Comparison of ENCODE assay signal across 1 cellular context in genomic region chr3:16589867-16590624, GRCh38.
TF ChIP-seq lines count a peak whose summit lies in the region.

No MANE protein-coding gene starts in this region.

TF ChIP-seq in GM12878, 131 proteins besides CTCF, POLR2A, EP300 and RAD21 (continued from another document and continues in another):
- no peak for TF ChIP-seq CEBPZ (IDR thresholded peaks at IDR 0.05; ENCODE audit: low read depth, low read length)
- TF ChIP-seq FOXM1 (IDR thresholded peaks at IDR 0.05; ENCODE audit: low read depth, low read length): peak; percentile 95
- peak; percentile 88 for TF ChIP-seq CREB1 (IDR thresholded peaks at IDR 0.05; ENCODE audit: low read depth)
- TF ChIP-seq SMAD5 (IDR thresholded peaks at IDR 0.05; ENCODE audit: low read depth): no peak
- no peak for TF ChIP-seq KAT2A (conservative IDR thresholded peaks at IDR 0.05; ENCODE audit: control insufficient read depth, low read depth, low read length)
- peak; percentile 54 for TF ChIP-seq BCL3 (IDR thresholded peaks at IDR 0.05; ENCODE audit: borderline replicate concordance, insufficient read depth, low read depth, low read length, poor library complexity, severe bottlenecking)
- TF ChIP-seq MEF2A (IDR thresholded peaks at IDR 0.05; ENCODE audit: insufficient read depth, low read depth, low read length): peak; percentile 78; the same call in 1 of the 2 replicates
- no peak for TF ChIP-seq NFXL1 (IDR thresholded peaks at IDR 0.05; ENCODE audit: borderline replicate concordance)
- TF ChIP-seq ASH2L (IDR thresholded peaks at IDR 0.05; ENCODE audit: borderline replicate concordance, low read depth): no peak
- no peak for TF ChIP-seq HCFC1 (IDR thresholded peaks at IDR 0.05; ENCODE audit: low read length)
- no peak for TF ChIP-seq KLF5 (IDR thresholded peaks at IDR 0.05; ENCODE audit: partially characterized antibody)
- no peak for TF ChIP-seq HDGF (IDR thresholded peaks at IDR 0.05)
- no peak for TF ChIP-seq ZNF592 (IDR thresholded peaks at IDR 0.05)
- TF ChIP-seq CBX3 (IDR thresholded peaks at IDR 0.05; ENCODE audit: borderline replicate concordance, low read depth): no peak
- TF ChIP-seq PBX3 (IDR thresholded peaks at IDR 0.05; ENCODE audit: insufficient replicate concordance, low read depth, low read length): no peak
- TF ChIP-seq SIN3A (IDR thresholded peaks at IDR 0.05; ENCODE audit: low read depth, low read length): no peak
- no peak for TF ChIP-seq ELK1 (IDR thresholded peaks at IDR 0.05; ENCODE audit: low read depth, low read length)
- peak; percentile 83; the same call in 1 of the 2 replicates for TF ChIP-seq BMI1 (IDR thresholded peaks at IDR 0.05; ENCODE audit: borderline replicate concordance)
- no peak for TF ChIP-seq E2F4 (IDR thresholded peaks at IDR 0.05; ENCODE audit: low read depth, low read length)
- TF ChIP-seq PAX8 (IDR thresholded peaks at IDR 0.05): no peak
- no peak for TF ChIP-seq HDAC6 (IDR thresholded peaks at IDR 0.05; ENCODE audit: unreplicated experiment)
- TF ChIP-seq SRF (IDR thresholded peaks at IDR 0.05; ENCODE audit: low read depth in 2 of 2, low read length in 2 of 2): no peak
- peak; percentile 86 for TF ChIP-seq BACH1 (IDR thresholded peaks at IDR 0.05; ENCODE audit: borderline replicate concordance)
- no peak for TF ChIP-seq PRDM15 (CRISPR knock-in tag; IDR thresholded peaks at IDR 0.05)
- TF ChIP-seq EZH2 (IDR thresholded peaks at IDR 0.05; ENCODE audit: borderline replicate concordance, control insufficient read depth, low read depth, low read length): no peak
- no peak for TF ChIP-seq SMAD1 (IDR thresholded peaks at IDR 0.05; ENCODE audit: low read depth, partially characterized antibody)
- peak in 1 of 2 experiments; percentile 39; a peak in 1 of 4 replicates for TF ChIP-seq ETV6 (conservative IDR thresholded peaks at IDR 0.05 in 1 of 2, IDR thresholded peaks at IDR 0.05 in 1 of 2; ENCODE audit: borderline replicate concordance in 1 of 2, low read depth in 1 of 2)
- TF ChIP-seq BCL11A (IDR thresholded peaks at IDR 0.05; ENCODE audit: low read depth, low read length): peak; percentile 94
- TF ChIP-seq KDM1A (IDR thresholded peaks at IDR 0.05; ENCODE audit: borderline replicate concordance): no peak
- TF ChIP-seq MTA2 (IDR thresholded peaks at IDR 0.05; ENCODE audit: low read depth): peak; percentile 97
- TF ChIP-seq MLLT1 (IDR thresholded peaks at IDR 0.05): peak; percentile 77; the same call in 1 of the 2 replicates
- TF ChIP-seq FOS (IDR thresholded peaks at IDR 0.05; ENCODE audit: borderline replicate concordance, extremely low read depth, insufficient read length): no peak
- TF ChIP-seq ZBTB40 (IDR thresholded peaks at IDR 0.05; ENCODE audit: borderline replicate concordance): no peak
